19 cellular contexts compared by ENCODE assay signal in the genomic region with DNA sequence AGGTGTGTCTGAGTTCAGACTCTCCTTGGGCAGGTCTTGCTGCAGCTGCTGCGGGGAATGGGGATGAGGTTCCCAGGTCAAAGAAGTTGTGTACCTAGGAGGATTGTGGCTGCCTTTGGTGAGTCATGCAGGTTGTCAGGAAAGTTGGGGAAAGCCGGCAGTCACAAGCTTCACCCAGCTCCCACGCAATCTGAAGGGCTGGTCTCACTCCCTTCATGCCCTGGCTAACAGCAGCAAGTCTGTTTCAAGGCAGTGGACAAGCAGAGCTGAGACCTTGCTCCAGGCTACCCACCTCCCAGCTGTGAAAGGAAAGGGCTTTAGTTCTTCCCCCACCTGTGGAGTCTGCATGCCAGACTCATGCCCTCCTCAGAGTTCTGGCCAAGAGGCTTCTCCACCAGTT.
"Had no signal": no experiment of that assay in that cellular context is flagged by ENCODE, and none has a peak within 500 bp of the region (broad histone marks: within the 10 kb centered on the region; RNA-seq: fewer than 3 reads in every experiment).

No MANE protein-coding gene starts in this region.

- H3K36me3 ChIP-seq: esophagus squamous epithelium, gastroesophageal sphincter, left ventricle myocardium inferior, lower lobe of right lung, spleen, tibial nerve, upper lobe of right lung, vagina had no signal

- ATAC-seq: gastroesophageal sphincter; lower lobe of right lung; sciatic nerve; stimulated activated memory B cell treated with anti-CD40 and anti-IgM and Interleukin-4, amounts not matched to agents 10 μg/mL and 1 μg/mL and 100 μg/mL, for 72 hours; upper lobe of right lung had no signal

- H3K4me3 ChIP-seq: esophagus squamous epithelium, gastroesophageal sphincter, left ventricle myocardium inferior, lower lobe of right lung, spleen, tibial nerve, upper lobe of right lung, vagina had no signal

- H3K4me1 ChIP-seq: esophagus squamous epithelium, gastroesophageal sphincter, left ventricle myocardium inferior, lower lobe of right lung, spleen, tibial nerve, upper lobe of right lung, vagina had no signal

- H3K4me3 Mint-ChIP-seq: stimulated activated memory B cell treated with anti-CD40 and anti-IgM and Interleukin-4, amounts not matched to agents 10 μg/mL and 1 μg/mL and 100 μg/mL, for 72 hours; stimulated activated naive CD8-positive, alpha-beta T cell treated with anti-CD3 and anti-CD28 coated beads, Interleukin-15, Interleukin-2, amounts not matched to agents 100 ng/mL and 50 ng/mL, for 24 hours had no signal

- H3K27me3 Mint-ChIP-seq: naive B cell had no signal

- H3K4me1 Mint-ChIP-seq: naive B cell; stimulated activated memory B cell treated with anti-CD40 and anti-IgM and Interleukin-4, amounts not matched to agents 10 μg/mL and 1 μg/mL and 100 μg/mL, for 72 hours had no signal

- H3K27ac ChIP-seq: esophagus squamous epithelium, gastroesophageal sphincter, left ventricle myocardium inferior, lower lobe of right lung, spleen, tibial nerve, upper lobe of right lung, vagina had no signal

- H3K27me3 ChIP-seq: esophagus squamous epithelium, gastroesophageal sphincter, spleen, tibial nerve, upper lobe of right lung, vagina had no signal

- H3K27ac Mint-ChIP-seq: naive B cell; stimulated activated memory B cell treated with anti-CD40 and anti-IgM and Interleukin-4, amounts not matched to agents 10 μg/mL and 1 μg/mL and 100 μg/mL, for 72 hours; stimulated activated naive CD8-positive, alpha-beta T cell treated with anti-CD3 and anti-CD28 coated beads, Interleukin-15, Interleukin-2, amounts not matched to agents 100 ng/mL and 50 ng/mL, for 24 hours had no signal

- H3K36me3 Mint-ChIP-seq: naive B cell; stimulated activated memory B cell treated with anti-CD40 and anti-IgM and Interleukin-4, amounts not matched to agents 10 μg/mL and 1 μg/mL and 100 μg/mL, for 72 hours had no signal

- DNase-seq: effector memory CD4-positive, alpha-beta T cell; esophagus squamous epithelium; foreskin fibroblast; glutamatergic neuron; left ventricle myocardium inferior; lower lobe of right lung; mesenchymal stem cell; naive B cell; spleen; stimulated activated CD4-positive, alpha-beta T cell treated with anti-CD3 and anti-CD28 coated beads, Interleukin-15, amount 100 ng/mL, for 24 hours; stimulated activated CD4-positive, alpha-beta T cell treated with anti-CD3 and anti-CD28 coated beads, Interleukin-1b, Interleukin-23, amount 100 ng/mL, for 48 hours; stimulated activated CD4-positive, alpha-beta T cell treated with anti-CD3 and anti-CD28 coated beads, Interleukin-4, amount 100 ng/mL, for 24 hours had no signal

- H3K9me3 ChIP-seq: esophagus squamous epithelium, lower lobe of right lung, upper lobe of right lung, vagina had no signal
